Comparison of ENCODE assay signal across 29 cellular contexts in genomic region chr5:8943301-8943700, GRCh38.
DNase-seq lines count a peak whose midpoint lies in the region; ATAC-seq, FAIRE-seq and TF ChIP-seq lines count a peak whose summit lies in the region.
"Had no signal": no experiment of that assay in that cellular context is flagged by ENCODE, and none has a peak within 500 bp of the region (broad histone marks: within the 10 kb centered on the region; RNA-seq: fewer than 3 reads in every experiment).

No MANE protein-coding gene starts in this region.

- TF ChIP-seq CTCF in fibroblast of the aortic adventitia (IDR thresholded peaks at IDR 0.05; ENCODE audit: insufficient read depth, low read length), result no peak

- TF ChIP-seq POLR2A in GM12892 (IDR thresholded peaks at IDR 0.05; ENCODE audit: low read depth, low read length), result no peak

- peak; percentile 40 for FAIRE-seq in GM12892 (lab: Jason Lieb, UNC)
- FAIRE-seq: keratinocyte had no signal

- no peak for ATAC-seq in HG03521 (IDR thresholded peaks at IDR 0.05; ENCODE audit: unreplicated experiment)
- ATAC-seq: activated T-cell treated with anti-CD3 and anti-CD28 coated beads, Interleukin-2, amount 50 U/mL, for 72 hours; mucosa of descending colon; stimulated activated naive B cell treated with anti-CD40 and anti-IgM and Interleukin-4, amounts not matched to agents 10 μg/mL and 1 μg/mL and 100 μg/mL, for 72 hours had no signal

- no peak overlapping the region for H3K4me3 ChIP-seq in fibroblast of the aortic adventitia (ENCODE audit: low read depth, low read length)
- H3K4me3 ChIP-seq: cardiac muscle cell, coronary artery, esophagus muscularis mucosa, mucosa of descending colon, sigmoid colon, upper lobe of left lung had no signal

- DNase-seq in GM12892 (ENCODE audit: insufficient read length), result no peak
- DNase-seq in amniotic epithelial cell (ENCODE audit: low read depth), result peak; percentile 3
- DNase-seq in fibroblast of the aortic adventitia (ENCODE audit: low read depth), result peak; percentile 18
- DNase-seq in renal cortical epithelial cell (ENCODE audit: low read depth), result peak; percentile 49
- DNase-seq in NCI-H1417 (lab: John Stamatoyannopoulos, UW), result no peak
- DNase-seq in NCI-H146 treated with DMSO at 0.1 percent for 48 hours (lab: John Stamatoyannopoulos, UW; ENCODE audit: unreplicated experiment), result no peak
- DNase-seq: activated CD4-positive, alpha-beta T cell treated with anti-CD3 and anti-CD28 coated beads, Interleukin-2, amount 10 ng/mL, durations not matched to agents 24 days and 14 days; activated naive CD4-positive, alpha-beta T cell treated with anti-CD3 and anti-CD28 coated beads, Interleukin-2, amount 10 ng/mL, durations not matched to agents 7 days and 5 days; activated T-cell treated with anti-CD3 and anti-CD28 coated beads, Interleukin-2, amount 50 U/mL, for 72 hours; amniotic stem cell; DMS79 treated with DMSO at 0.1 percent for 48 hours; mucosa of descending colon; NCI-H187 treated with DMSO at 0.1 percent for 48 hours; NCI-H2171 treated with DMSO at 0.1 percent for 48 hours; NCI-H524 treated with DMSO at 0.1 percent for 48 hours; nephron progenitor cell; NK-92 treated with Interleukin-12 subunit alpha and Interleukin-12 subunit beta, amount 100 ng/mL, for 24 hours; SHP77 treated with DMSO at 0.1 percent for 48 hours; sigmoid colon; stimulated activated CD4-positive, alpha-beta T cell treated with anti-CD3 and anti-CD28 coated beads, Interleukin-15, amount 100 ng/mL, for 24 hours; stimulated activated naive B cell treated with anti-CD40 and anti-IgM and Interleukin-4, amounts not matched to agents 10 μg/mL and 1 μg/mL and 100 μg/mL, for 72 hours; T1000; upper lobe of left lung; WERI-Rb-1 had no signal

Comparison
In these comparisons a context has a peak if more than half of its experiments do, and no peak if none do; other contexts are left out.
1. DNase-seq: peak in amniotic epithelial cell (single experiment), fibroblast of the aortic adventitia (single experiment) and renal cortical epithelial cell (single experiment); none in GM12892 (single experiment), NCI-H1417 (0 of 3) and NCI-H146 treated with DMSO at 0.1 percent for 48 hours (single experiment).